1 cellular context compared by ENCODE assay signal in the genomic region with DNA sequence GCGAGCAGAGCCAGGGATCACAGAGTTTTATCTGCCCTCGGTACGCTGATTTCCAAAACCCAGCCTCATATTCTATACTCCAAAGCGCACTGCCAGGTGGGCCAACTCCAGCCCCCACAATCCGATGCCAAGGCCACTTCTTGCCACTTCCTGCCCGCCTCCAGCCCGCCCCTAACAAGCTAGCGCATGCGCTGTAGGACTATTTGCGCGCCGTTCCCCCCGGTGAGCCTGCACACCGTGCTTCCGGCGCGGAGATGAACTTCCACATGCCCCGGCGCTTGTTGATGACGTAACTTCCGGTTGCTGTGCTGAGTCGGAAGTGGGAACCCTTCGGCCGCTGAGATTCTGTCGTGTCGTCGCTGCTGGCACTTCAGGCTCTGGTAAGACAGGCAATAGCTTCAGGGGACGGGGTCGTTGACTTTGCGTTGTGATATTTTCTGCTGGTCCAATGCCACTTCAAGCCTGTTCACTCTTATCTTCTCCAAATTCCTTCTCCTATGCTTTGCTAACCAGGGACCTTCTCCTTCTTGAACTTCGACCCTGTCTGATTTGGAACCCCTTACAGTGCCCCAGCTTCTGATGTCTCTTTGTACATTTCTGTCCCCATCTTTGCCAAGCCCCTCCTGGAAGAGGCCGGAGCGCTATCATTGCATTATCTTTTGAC.
TF ChIP-seq lines count a peak whose summit lies in the region.

A gene with protein sequence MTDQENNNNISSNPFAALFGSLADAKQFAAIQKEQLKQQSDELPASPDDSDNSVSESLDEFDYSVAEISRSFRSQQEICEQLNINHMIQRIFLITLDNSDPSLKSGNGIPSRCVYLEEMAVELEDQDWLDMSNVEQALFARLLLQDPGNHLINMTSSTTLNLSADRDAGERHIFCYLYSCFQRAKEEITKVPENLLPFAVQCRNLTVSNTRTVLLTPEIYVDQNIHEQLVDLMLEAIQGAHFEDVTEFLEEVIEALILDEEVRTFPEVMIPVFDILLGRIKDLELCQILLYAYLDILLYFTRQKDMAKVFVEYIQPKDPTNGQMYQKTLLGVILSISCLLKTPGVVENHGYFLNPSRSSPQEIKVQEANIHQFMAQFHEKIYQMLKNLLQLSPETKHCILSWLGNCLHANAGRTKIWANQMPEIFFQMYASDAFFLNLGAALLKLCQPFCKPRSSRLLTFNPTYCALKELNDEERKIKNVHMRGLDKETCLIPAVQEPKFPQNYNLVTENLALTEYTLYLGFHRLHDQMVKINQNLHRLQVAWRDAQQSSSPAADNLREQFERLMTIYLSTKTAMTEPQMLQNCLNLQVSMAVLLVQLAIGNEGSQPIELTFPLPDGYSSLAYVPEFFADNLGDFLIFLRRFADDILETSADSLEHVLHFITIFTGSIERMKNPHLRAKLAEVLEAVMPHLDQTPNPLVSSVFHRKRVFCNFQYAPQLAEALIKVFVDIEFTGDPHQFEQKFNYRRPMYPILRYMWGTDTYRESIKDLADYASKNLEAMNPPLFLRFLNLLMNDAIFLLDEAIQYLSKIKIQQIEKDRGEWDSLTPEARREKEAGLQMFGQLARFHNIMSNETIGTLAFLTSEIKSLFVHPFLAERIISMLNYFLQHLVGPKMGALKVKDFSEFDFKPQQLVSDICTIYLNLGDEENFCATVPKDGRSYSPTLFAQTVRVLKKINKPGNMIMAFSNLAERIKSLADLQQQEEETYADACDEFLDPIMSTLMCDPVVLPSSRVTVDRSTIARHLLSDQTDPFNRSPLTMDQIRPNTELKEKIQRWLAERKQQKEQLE (plus strand): TSS at position 306 of the 664 bp plus-strand sequence. CDS start 5,481 bp downstream, outside the sequence.

TF ChIP-seq in K562, 482 proteins besides CTCF, POLR2A, EP300 and RAD21 (continued from another document and continues in another):
- TF ChIP-seq ARID1B (IDR thresholded peaks at IDR 0.05) (peak; percentile 28), ZNF785 (CRISPR knock-in tag; IDR thresholded peaks at IDR 0.05) (no peak), GTF2E2 (tag; IDR thresholded peaks at IDR 0.05) (no peak), ZNF146 (CRISPR knock-in tag; IDR thresholded peaks at IDR 0.05; ENCODE audit: unreplicated experiment) (no peak), EZH2 (IDR thresholded peaks at IDR 0.05; ENCODE audit: borderline replicate concordance, low read depth, low read length) (no peak), ARHGAP35 (IDR thresholded peaks at IDR 0.05; ENCODE audit: partially characterized antibody) (no peak), IRF2 (CRISPR knock-in tag; IDR thresholded peaks at IDR 0.05) (no peak), ZNF133 (CRISPR knock-in tag; IDR thresholded peaks at IDR 0.05) (no peak), ZNF586 (CRISPR knock-in tag; conservative IDR thresholded peaks at IDR 0.05) (no peak), JUN (IDR thresholded peaks at IDR 0.05; ENCODE audit: borderline replicate concordance, low read depth, low read length) (peak; percentile 76; the same call in 1 of the 2 replicates), JUN (CRISPR knock-in tag; IDR thresholded peaks at IDR 0.05; ENCODE audit: borderline replicate concordance) (no peak), ZNF583 (CRISPR knock-in tag; IDR thresholded peaks at IDR 0.05) (peak; percentile 26; the same call in 1 of the 2 replicates), TEAD2 (tag; IDR thresholded peaks at IDR 0.05) (no peak), ZFP36 (IDR thresholded peaks at IDR 0.05; ENCODE audit: low read depth, low read length, partially characterized antibody) (no peak), SETDB1 (IDR thresholded peaks at IDR 0.05; ENCODE audit: low read length) (no peak), CHD4 (IDR thresholded peaks at IDR 0.05; ENCODE audit: insufficient read depth, insufficient replicate concordance, low read depth, low read length, poor library complexity, severe bottlenecking) (peak; percentile 100), ZNF75A (CRISPR knock-in tag; IDR thresholded peaks at IDR 0.05) (no peak), SMARCE1 (IDR thresholded peaks at IDR 0.05) (no peak)
- TF ChIP-seq, protein P1, sequence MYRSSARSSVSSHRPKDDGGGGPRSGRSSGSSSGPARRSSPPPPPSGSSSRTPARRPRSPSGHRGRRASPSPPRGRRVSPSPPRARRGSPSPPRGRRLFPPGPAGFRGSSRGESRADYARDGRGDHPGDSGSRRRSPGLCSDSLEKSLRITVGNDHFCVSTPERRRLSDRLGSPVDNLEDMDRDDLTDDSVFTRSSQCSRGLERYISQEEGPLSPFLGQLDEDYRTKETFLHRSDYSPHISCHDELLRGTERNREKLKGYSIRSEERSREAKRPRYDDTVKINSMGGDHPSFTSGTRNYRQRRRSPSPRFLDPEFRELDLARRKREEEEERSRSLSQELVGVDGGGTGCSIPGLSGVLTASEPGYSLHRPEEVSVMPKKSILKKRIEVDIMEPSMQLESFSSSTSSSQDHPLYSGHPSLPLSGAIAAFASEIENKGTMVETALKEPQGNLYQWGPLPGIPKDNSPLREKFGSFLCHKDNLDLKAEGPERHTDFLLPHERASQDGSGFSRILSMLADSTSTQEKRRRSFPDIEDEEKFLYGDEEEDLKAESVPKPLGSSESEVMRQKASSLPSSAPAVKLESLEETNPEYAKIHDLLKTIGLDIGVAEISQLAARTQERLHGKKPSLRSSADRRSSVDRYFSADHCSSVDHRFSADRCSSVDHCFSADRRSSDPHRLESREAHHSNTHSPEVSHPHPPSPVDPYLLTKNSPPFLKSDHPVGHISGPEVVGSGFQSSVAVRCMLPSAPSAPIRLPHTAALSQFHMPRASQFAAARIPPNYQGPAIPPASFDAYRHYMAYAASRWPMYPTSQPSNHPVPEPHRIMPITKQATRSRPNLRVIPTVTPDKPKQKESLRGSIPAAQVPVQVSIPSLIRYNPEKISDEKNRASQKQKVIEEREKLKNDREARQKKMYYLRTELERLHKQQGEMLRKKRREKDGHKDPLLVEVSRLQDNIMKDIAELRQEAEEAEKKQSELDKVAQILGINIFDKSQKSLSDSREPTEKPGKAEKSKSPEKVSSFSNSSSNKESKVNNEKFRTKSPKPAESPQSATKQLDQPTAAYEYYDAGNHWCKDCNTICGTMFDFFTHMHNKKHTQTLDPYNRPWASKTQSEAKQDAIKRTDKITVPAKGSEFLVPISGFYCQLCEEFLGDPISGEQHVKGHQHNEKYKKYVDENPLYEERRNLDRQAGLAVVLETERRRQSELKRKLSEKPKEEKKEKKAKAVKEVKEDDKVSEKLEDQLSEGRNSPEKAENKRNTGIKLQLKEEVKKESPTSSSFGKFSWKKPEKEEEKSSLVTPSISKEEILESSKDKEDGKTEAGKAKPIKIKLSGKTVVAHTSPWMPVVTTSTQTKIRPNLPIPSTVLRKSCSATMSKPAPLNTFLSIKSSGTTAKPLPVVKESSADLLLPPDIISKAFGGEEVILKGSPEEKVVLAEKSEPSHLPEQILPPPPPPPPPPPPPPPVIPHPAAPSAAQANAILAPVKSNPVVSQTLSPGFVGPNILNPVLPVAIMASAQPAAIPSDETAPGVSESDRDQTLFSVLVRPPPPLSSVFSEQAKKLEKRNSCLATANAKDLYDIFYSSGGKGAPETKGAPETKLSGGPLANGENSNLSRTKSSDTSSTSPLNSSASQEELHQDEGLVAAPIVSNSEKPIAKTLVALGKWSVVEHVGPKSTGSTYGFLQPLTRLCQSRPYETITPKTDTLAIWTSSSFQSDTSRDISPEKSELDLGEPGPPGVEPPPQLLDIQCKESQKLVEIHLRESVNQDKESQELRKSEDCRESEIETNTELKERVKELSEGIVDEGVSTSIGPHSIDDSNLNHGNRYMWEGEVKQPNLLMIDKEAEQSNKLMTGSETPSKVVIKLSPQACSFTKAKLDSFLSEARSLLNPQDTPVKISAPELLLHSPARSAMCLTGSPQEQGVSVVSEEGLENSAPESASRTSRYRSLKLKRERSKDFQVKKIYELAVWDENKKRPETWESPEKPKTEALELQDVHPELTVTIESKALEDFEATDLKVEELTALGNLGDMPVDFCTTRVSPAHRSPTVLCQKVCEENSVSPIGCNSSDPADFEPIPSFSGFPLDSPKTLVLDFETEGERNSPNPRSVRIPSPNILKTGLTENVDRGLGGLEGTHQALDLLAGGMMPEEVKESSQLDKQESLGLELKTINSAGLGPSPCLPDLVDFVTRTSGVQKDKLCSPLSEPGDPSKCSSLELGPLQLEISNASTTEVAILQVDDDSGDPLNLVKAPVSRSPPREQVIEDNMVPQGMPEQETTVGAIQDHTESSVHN (IDR thresholded peaks at IDR 0.05; ENCODE audit: borderline replicate concordance in 1 of 2, low read depth in 1 of 2) = no peak
- TF ChIP-seq, protein P2, sequence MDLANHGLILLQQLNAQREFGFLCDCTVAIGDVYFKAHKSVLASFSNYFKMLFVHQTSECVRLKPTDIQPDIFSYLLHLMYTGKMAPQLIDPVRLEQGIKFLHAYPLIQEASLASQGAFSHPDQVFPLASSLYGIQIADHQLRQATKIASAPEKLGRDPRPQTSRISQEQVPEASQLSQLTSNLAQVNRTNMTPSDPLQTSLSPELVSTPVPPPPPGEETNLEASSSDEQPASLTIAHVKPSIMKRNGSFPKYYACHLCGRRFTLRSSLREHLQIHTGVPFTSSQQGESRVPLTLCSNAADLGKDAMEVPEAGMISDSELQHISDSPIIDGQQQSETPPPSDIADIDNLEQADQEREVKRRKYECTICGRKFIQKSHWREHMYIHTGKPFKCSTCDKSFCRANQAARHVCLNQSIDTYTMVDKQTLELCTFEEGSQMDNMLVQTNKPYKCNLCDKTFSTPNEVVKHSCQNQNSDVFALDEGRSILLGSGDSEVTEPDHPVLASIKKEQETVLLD (IDR thresholded peaks at IDR 0.05) = peak; percentile 93
- TF ChIP-seq, protein P3, sequence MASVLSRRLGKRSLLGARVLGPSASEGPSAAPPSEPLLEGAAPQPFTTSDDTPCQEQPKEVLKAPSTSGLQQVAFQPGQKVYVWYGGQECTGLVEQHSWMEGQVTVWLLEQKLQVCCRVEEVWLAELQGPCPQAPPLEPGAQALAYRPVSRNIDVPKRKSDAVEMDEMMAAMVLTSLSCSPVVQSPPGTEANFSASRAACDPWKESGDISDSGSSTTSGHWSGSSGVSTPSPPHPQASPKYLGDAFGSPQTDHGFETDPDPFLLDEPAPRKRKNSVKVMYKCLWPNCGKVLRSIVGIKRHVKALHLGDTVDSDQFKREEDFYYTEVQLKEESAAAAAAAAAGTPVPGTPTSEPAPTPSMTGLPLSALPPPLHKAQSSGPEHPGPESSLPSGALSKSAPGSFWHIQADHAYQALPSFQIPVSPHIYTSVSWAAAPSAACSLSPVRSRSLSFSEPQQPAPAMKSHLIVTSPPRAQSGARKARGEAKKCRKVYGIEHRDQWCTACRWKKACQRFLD (CRISPR knock-in tag; IDR thresholded peaks at IDR 0.05) = no peak
- TF ChIP-seq, protein P4, sequence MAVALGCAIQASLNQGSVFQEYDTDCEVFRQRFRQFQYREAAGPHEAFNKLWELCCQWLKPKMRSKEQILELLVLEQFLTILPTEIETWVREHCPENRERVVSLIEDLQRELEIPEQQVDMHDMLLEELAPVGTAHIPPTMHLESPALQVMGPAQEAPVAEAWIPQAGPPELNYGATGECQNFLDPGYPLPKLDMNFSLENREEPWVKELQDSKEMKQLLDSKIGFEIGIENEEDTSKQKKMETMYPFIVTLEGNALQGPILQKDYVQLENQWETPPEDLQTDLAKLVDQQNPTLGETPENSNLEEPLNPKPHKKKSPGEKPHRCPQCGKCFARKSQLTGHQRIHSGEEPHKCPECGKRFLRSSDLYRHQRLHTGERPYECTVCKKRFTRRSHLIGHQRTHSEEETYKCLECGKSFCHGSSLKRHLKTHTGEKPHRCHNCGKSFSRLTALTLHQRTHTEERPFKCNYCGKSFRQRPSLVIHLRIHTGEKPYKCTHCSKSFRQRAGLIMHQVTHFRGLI (CRISPR knock-in tag; IDR thresholded peaks at IDR 0.05) = no peak
- TF ChIP-seq, protein P5, sequence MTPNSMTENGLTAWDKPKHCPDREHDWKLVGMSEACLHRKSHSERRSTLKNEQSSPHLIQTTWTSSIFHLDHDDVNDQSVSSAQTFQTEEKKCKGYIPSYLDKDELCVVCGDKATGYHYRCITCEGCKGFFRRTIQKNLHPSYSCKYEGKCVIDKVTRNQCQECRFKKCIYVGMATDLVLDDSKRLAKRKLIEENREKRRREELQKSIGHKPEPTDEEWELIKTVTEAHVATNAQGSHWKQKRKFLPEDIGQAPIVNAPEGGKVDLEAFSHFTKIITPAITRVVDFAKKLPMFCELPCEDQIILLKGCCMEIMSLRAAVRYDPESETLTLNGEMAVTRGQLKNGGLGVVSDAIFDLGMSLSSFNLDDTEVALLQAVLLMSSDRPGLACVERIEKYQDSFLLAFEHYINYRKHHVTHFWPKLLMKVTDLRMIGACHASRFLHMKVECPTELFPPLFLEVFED (CRISPR knock-in tag; conservative IDR thresholded peaks at IDR 0.05) = no peak
- TF ChIP-seq, protein P6, sequence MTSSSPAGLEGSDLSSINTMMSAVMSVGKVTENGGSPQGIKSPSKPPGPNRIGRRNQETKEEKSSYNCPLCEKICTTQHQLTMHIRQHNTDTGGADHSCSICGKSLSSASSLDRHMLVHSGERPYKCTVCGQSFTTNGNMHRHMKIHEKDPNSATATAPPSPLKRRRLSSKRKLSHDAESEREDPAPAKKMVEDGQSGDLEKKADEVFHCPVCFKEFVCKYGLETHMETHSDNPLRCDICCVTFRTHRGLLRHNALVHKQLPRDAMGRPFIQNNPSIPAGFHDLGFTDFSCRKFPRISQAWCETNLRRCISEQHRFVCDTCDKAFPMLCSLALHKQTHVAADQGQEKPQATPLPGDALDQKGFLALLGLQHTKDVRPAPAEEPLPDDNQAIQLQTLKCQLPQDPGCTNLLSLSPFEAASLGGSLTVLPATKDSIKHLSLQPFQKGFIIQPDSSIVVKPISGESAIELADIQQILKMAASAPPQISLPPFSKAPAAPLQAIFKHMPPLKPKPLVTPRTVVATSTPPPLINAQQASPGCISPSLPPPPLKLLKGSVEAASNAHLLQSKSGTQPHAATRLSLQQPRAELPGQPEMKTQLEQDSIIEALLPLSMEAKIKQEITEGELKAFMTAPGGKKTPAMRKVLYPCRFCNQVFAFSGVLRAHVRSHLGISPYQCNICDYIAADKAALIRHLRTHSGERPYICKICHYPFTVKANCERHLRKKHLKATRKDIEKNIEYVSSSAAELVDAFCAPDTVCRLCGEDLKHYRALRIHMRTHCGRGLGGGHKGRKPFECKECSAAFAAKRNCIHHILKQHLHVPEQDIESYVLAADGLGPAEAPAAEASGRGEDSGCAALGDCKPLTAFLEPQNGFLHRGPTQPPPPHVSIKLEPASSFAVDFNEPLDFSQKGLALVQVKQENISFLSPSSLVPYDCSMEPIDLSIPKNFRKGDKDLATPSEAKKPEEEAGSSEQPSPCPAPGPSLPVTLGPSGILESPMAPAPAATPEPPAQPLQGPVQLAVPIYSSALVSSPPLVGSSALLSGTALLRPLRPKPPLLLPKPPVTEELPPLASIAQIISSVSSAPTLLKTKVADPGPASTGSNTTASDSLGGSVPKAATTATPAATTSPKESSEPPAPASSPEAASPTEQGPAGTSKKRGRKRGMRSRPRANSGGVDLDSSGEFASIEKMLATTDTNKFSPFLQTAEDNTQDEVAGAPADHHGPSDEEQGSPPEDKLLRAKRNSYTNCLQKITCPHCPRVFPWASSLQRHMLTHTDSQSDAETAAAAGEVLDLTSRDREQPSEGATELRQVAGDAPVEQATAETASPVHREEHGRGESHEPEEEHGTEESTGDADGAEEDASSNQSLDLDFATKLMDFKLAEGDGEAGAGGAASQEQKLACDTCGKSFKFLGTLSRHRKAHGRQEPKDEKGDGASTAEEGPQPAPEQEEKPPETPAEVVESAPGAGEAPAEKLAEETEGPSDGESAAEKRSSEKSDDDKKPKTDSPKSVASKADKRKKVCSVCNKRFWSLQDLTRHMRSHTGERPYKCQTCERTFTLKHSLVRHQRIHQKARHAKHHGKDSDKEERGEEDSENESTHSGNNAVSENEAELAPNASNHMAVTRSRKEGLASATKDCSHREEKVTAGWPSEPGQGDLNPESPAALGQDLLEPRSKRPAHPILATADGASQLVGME (CRISPR knock-in tag; IDR thresholded peaks at IDR 0.05) = no peak
